Comparison of ENCODE assay signal across 10 cellular contexts in the genomic region with DNA sequence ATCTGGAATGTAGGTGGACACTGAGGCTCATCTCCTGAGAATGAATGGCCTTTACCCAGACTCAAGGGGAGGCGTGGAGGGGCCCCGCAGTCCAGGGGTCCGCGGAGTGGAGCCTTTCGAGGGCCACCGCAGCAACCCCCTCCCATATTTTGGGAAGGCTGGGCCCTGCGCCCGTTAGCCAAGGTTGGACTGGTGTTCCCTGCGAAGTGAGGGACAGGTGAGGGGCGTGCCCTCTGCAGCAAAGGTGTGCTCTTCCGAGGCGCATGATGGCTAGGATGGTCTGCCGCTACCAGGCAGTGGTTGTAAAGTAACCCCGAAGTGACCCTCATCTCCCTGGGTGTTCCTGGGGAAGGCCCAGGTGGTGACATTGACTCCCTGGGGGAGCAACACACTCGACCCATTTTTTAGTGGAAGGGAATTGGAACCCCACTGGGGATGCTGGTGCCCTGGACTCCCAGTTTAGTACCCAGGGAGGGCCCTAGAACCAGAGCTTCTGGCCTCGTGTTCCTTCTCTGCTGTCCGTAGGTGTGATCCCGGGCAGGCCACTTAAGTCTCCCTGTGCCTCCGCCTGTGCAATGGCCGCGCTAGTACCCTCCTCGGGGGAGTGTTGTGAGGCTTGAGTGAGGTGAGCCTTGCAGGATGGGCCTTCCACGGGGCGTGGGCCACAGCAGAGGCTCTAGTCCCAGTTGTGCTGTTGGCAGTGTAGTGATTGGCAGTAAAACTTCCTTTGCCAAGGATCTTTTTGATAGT. TPM values are rescaled to one million over a fixed set of nuclear protein-coding genes. Genes with fewer than 3 reads are reported as not detected.
A peak's percentile ranks its signal among the peaks of the same experiment; 100 is the strongest.
DNase-seq lines count a peak whose midpoint lies in the region; ATAC-seq, FAIRE-seq and TF ChIP-seq lines count a peak whose summit lies in the region.
"Had no signal": no experiment of that assay in that cellular context is flagged by ENCODE, and none has a peak within 500 bp of the region (broad histone marks: within the 10 kb centered on the region; RNA-seq: fewer than 3 reads in every experiment).

No MANE protein-coding gene starts in this region.

- H3K36me3 ChIP-seq in brain microvascular endothelial cell (replicated peaks) (no peaks in the 10 kb centered on the region), tibial artery (peaks cover 0 to 15% (median 0%) of the 10 kb centered on the region in 3 donors)

- no peak for FAIRE-seq in HTR-8/SVneo (lab: Jason Lieb, UNC)
- FAIRE-seq: H54 had no signal

- TF ChIP-seq CTCF in brain microvascular endothelial cell (IDR thresholded peaks at IDR 0.05; ENCODE audit: low read depth, low read length, missing control alignments) (no peak), tibial artery (IDR thresholded peaks at IDR 0.05) (no peak)

- H3K9me3 ChIP-seq in tibial artery = no peaks in the 10 kb centered on the region

- no peak overlapping the region for H3K27ac Mint-ChIP-seq in activated CD8-positive, alpha-beta memory T cell treated with anti-CD3 and anti-CD28 coated beads, Interleukin-2, amount 10 ng/mL, durations not matched to agents 7 days and 5 days
- no peak overlapping the region for H3K27ac Mint-ChIP-seq in memory B cell

- CTCF ChIA-PET in activated CD8-positive, alpha-beta memory T cell treated with anti-CD3 and anti-CD28 coated beads, Interleukin-2, amount 10 ng/mL, durations not matched to agents 7 days and 5 days (lab: Charles Lee) = interaction anchor here (1.3 to 2.2 kb wide), 4 partner anchors 10 to 115 kb away, joined by 3 to 16 read pairs (median 6); no protein-coding TSS in a partner anchor

- H3K27ac ChIP-seq in brain microvascular endothelial cell = no peak overlapping the region
- peak overlapping the region; percentile 56 to 72 for H3K27ac ChIP-seq in tibial artery

- H3K27me3 ChIP-seq in brain microvascular endothelial cell (replicated peaks) (peaks cover 19% of the 10 kb centered on the region), tibial artery (no peaks in the 10 kb centered on the region)

- H3K27me3 Mint-ChIP-seq in activated CD8-positive, alpha-beta memory T cell treated with anti-CD3 and anti-CD28 coated beads, Interleukin-2, amount 10 ng/mL, durations not matched to agents 7 days and 5 days = peaks cover 2% of the 10 kb centered on the region
- H3K27me3 Mint-ChIP-seq in memory B cell = peaks cover 15% of the 10 kb centered on the region

- peak; percentile 39 for DNase-seq in activated CD8-positive, alpha-beta memory T cell treated with anti-CD3 and anti-CD28 coated beads, Interleukin-2, amount 10 ng/mL, durations not matched to agents 7 days and 5 days
- no peak for DNase-seq in activated CD8-positive, alpha-beta memory T cell treated with anti-CD3 and anti-CD28 coated beads, Interleukin-2, amount 50 U/mL, for 48 hours
- DNase-seq in brain microvascular endothelial cell (no peak), memory B cell (ENCODE audit: low spot score in 2 of 2) (no peak), tibial artery (peak in 1 of 2 donors; percentile 57), epidermal melanocyte (ENCODE audit: insufficient read length, low spot score) (no peak), HTR-8/SVneo (ENCODE audit: insufficient read length, low spot score) (no peak), NAMALWA (ENCODE audit: low spot score) (no peak)

- no peaks in the 10 kb centered on the region for H3K4me1 Mint-ChIP-seq in activated CD8-positive, alpha-beta memory T cell treated with anti-CD3 and anti-CD28 coated beads, Interleukin-2, amount 10 ng/mL, durations not matched to agents 7 days and 5 days
- no peaks in the 10 kb centered on the region for H3K4me1 Mint-ChIP-seq in memory B cell

- H3K4me3 ChIP-seq in brain microvascular endothelial cell (ENCODE audit: low read depth, low read length) (peak overlapping the region; percentile 42), tibial artery (peak overlapping the region; percentile 55 to 92)

- H3K9me3 Mint-ChIP-seq in activated CD8-positive, alpha-beta memory T cell treated with anti-CD3 and anti-CD28 coated beads, Interleukin-2, amount 10 ng/mL, durations not matched to agents 7 days and 5 days (ENCODE audit: low read depth) = no peaks in the 10 kb centered on the region
- peaks cover 1% of the 10 kb centered on the region for H3K9me3 Mint-ChIP-seq in memory B cell

- no peak for ATAC-seq in activated CD8-positive, alpha-beta memory T cell treated with anti-CD3 and anti-CD28 coated beads, Interleukin-2, amount 10 ng/mL, durations not matched to agents 7 days and 5 days
- no peak for ATAC-seq in memory B cell (ENCODE audit: low read depth)

- no peaks in the 10 kb centered on the region for H3K36me3 Mint-ChIP-seq in activated CD8-positive, alpha-beta memory T cell treated with anti-CD3 and anti-CD28 coated beads, Interleukin-2, amount 10 ng/mL, durations not matched to agents 7 days and 5 days
- no peaks in the 10 kb centered on the region for H3K36me3 Mint-ChIP-seq in memory B cell

- intact Hi-C loops in tibial artery (cut with DNase I; ENCODE audit: low total_unique reads) = loop anchor here (10.0 kb wide), 1 partner anchor 216 kb away; a partner anchor contains a TSS

- in situ Hi-C loops in brain microvascular endothelial cell (cut with HindIII; ENCODE audit: low pct_ligation_motif_present, low sequenced_read_pairs) = no loop called here

- peak overlapping the region; percentile 31 for H3K4me3 Mint-ChIP-seq in activated CD8-positive, alpha-beta memory T cell treated with anti-CD3 and anti-CD28 coated beads, Interleukin-2, amount 10 ng/mL, durations not matched to agents 7 days and 5 days
- peak overlapping the region; percentile 49 for H3K4me3 Mint-ChIP-seq in memory B cell

- H3K4me1 ChIP-seq in tibial artery = peaks cover 0 to 17% (median 10%) of the 10 kb centered on the region in 4 donors

RNA-seq across cellular contexts. Expression of a gene that starts 0.8 kb away (rescaled TPM):
- 1 to 10 TPM; 2.6 to 2.9 TPM for total RNA-seq in activated CD8-positive, alpha-beta memory T cell treated with anti-CD3 and anti-CD28 coated beads, Interleukin-2, amount 10 ng/mL, durations not matched to agents 7 days and 5 days

RNA-seq across cellular contexts. Expression of a gene that starts 57.6 kb away (rescaled TPM):
- not detected for total RNA-seq in activated CD8-positive, alpha-beta memory T cell treated with anti-CD3 and anti-CD28 coated beads, Interleukin-2, amount 10 ng/mL, durations not matched to agents 7 days and 5 days
- total RNA-seq: sciatic nerve had no signal
